In the genomic region with DNA sequence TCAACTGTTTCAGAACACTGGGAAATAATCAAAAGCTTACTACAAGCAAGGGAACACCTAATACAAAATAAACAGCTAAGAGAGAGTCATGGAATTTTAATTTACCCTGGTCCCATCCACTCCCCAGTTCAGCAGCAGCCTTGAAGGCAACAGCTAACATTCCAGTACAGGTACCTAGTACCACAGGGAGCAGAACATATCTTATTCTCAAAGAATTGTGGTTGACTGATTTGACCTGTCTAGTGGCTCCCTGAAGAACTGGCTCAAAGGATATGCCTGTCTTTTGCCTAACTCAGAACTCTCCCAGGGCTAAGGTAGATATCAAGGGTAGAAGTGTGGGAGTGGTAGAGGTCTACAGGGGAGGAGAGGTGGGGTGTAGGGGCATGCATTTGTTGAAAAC, we compare ENCODE assay signal across 11 cellular contexts. TPM values are rescaled to one million over a fixed set of nuclear protein-coding genes. Genes with fewer than 3 reads are reported as not detected.
DNase-seq lines count a peak whose midpoint lies in the region; ATAC-seq, FAIRE-seq and TF ChIP-seq lines count a peak whose summit lies in the region.
"Had no signal": no experiment of that assay in that cellular context is flagged by ENCODE, and none has a peak within 500 bp of the region (broad histone marks: within the 10 kb centered on the region; RNA-seq: fewer than 3 reads in every experiment).

No MANE protein-coding gene starts in this region.

- peaks cover 51% of the 10 kb centered on the region for H3K4me1 ChIP-seq in suprapubic skin
- peaks cover 11 to 21% of the 10 kb centered on the region in 2 donors for H3K4me1 ChIP-seq in kidney (ENCODE audit: control insufficient read depth in 1 of 2, insufficient read depth in 1 of 2, low read depth in 1 of 2, low read length in 2 of 2)

- peak; percentile 45 for DNase-seq in activated CD4-positive, alpha-beta T cell treated with anti-CD3 and anti-CD28 coated beads, Interleukin-2, amount 10 ng/mL, durations not matched to agents 24 days and 14 days
- DNase-seq in activated CD4-positive, alpha-beta T cell treated with anti-CD3 and anti-CD28 coated beads for 4 hours: no peak
- DNase-seq in dorsolateral prefrontal cortex: no peak
- no peak for DNase-seq in suprapubic skin (ENCODE audit: low spot score in 2 of 2)
- DNase-seq in kidney: no peak
- DNase-seq in NCI-H748 treated with DMSO at 0.1 percent for 48 hours (lab: John Stamatoyannopoulos, UW): no peak
- DNase-seq: stimulated activated CD4-positive, alpha-beta T cell treated with anti-CD3 and anti-CD28 coated beads, Interleukin-2, amount 100 ng/mL, for 24 hours had no signal

- peaks cover 8% of the 10 kb centered on the region for H3K9me3 Mint-ChIP-seq in activated CD4-positive, alpha-beta T cell treated with anti-CD3 and anti-CD28 coated beads, Interleukin-2, amount 10 ng/mL, durations not matched to agents 24 days and 14 days
- H3K9me3 Mint-ChIP-seq: dendritic cell treated with granulocyte-macrophage colony-stimulating factor and Interleukin-4, amounts not matched to agents 40 ng/mL and 50 ng/mL, for 4 days had no signal

- TF ChIP-seq CTCF in dorsolateral prefrontal cortex (IDR thresholded peaks at IDR 0.05 in 54 of 56, conservative IDR thresholded peaks at IDR 0.05 in 2 of 56; ENCODE audit: low read depth in 1 of 56, partially characterized antibody in 56 of 56): no peak
- no peak for TF ChIP-seq CTCF in suprapubic skin (IDR thresholded peaks at IDR 0.05)
- TF ChIP-seq CTCF in kidney (IDR thresholded peaks at IDR 0.05; ENCODE audit: borderline replicate concordance, extremely low read depth, insufficient read depth): no peak

- H3K27ac ChIP-seq in dorsolateral prefrontal cortex (peak overlapping the region in 38 of 59 donors; percentile 3 to 97 (median 93)), suprapubic skin (peak overlapping the region; percentile 5), kidney (ENCODE audit: low read depth in 2 of 2, low read length in 2 of 2) (peak overlapping the region in 1 of 2 donors; percentile 33)
- H3K27ac ChIP-seq: KMS-11 had no signal

- TF ChIP-seq EP300 in suprapubic skin (IDR thresholded peaks at IDR 0.05): no peak

- no peaks in the 10 kb centered on the region for H3K36me3 ChIP-seq in suprapubic skin
- no peaks in the 10 kb centered on the region for H3K36me3 ChIP-seq in kidney (ENCODE audit: control insufficient read depth in 1 of 2, insufficient read depth in 2 of 2, low read length in 2 of 2)

- intact Hi-C loops in activated CD4-positive, alpha-beta T cell treated with anti-CD3 and anti-CD28 coated beads, Interleukin-2, amount 10 ng/mL, durations not matched to agents 24 days and 14 days (cut with micrococcal nuclease): no loop called here
- intact Hi-C loops in dorsolateral prefrontal cortex (cut with DNase I): no loop called here
- intact Hi-C loops in kidney (cut with DNase I): no loop called here

- no peaks in the 10 kb centered on the region for H3K27me3 ChIP-seq in dorsolateral prefrontal cortex
- H3K27me3 ChIP-seq in suprapubic skin: no peaks in the 10 kb centered on the region

- TF ChIP-seq POLR2A in suprapubic skin (IDR thresholded peaks at IDR 0.05): no peak

- H3K9ac ChIP-seq in kidney (ENCODE audit: low read length in 2 of 2): no peak overlapping the region
- H3K9ac ChIP-seq: KMS-11 had no signal

- H3K4me1 Mint-ChIP-seq in activated CD4-positive, alpha-beta T cell treated with anti-CD3 and anti-CD28 coated beads, Interleukin-2, amount 10 ng/mL, durations not matched to agents 24 days and 14 days: peaks cover 29% of the 10 kb centered on the region

- H3K4me3 ChIP-seq in dorsolateral prefrontal cortex: no peak overlapping the region
- no peak overlapping the region for H3K4me3 ChIP-seq in suprapubic skin
- H3K4me3 ChIP-seq in kidney (ENCODE audit: low read length in 2 of 2): no peak overlapping the region

- no peak overlapping the region for H3K27ac Mint-ChIP-seq in activated CD4-positive, alpha-beta T cell treated with anti-CD3 and anti-CD28 coated beads, Interleukin-2, amount 10 ng/mL, durations not matched to agents 24 days and 14 days
- H3K27ac Mint-ChIP-seq: dendritic cell treated with granulocyte-macrophage colony-stimulating factor and Interleukin-4, amounts not matched to agents 40 ng/mL and 50 ng/mL, for 4 days had no signal

- ATAC-seq in HG03280 (IDR thresholded peaks at IDR 0.05; ENCODE audit: unreplicated experiment) (peak; percentile 7), HG03025 (IDR thresholded peaks at IDR 0.05; ENCODE audit: low FRiP score, unreplicated experiment) (no peak)

- H3K4me3 Mint-ChIP-seq in activated CD4-positive, alpha-beta T cell treated with anti-CD3 and anti-CD28 coated beads, Interleukin-2, amount 10 ng/mL, durations not matched to agents 24 days and 14 days: no peak overlapping the region
- H3K4me3 Mint-ChIP-seq: dendritic cell treated with granulocyte-macrophage colony-stimulating factor and Interleukin-4, amounts not matched to agents 40 ng/mL and 50 ng/mL, for 4 days had no signal

- peaks cover 10% of the 10 kb centered on the region for H3K36me3 Mint-ChIP-seq in activated CD4-positive, alpha-beta T cell treated with anti-CD3 and anti-CD28 coated beads, Interleukin-2, amount 10 ng/mL, durations not matched to agents 24 days and 14 days (ENCODE audit: low read depth)

- no peak for FAIRE-seq in kidney (lab: Jason Lieb, UNC)

- H3K9me3 ChIP-seq in suprapubic skin (no peaks in the 10 kb centered on the region), kidney (ENCODE audit: control insufficient read depth in 1 of 2, low read length in 2 of 2) (no peaks in the 10 kb centered on the region)

- no peaks in the 10 kb centered on the region for H3K27me3 Mint-ChIP-seq in activated CD4-positive, alpha-beta T cell treated with anti-CD3 and anti-CD28 coated beads, Interleukin-2, amount 10 ng/mL, durations not matched to agents 24 days and 14 days
- H3K27me3 Mint-ChIP-seq: dendritic cell treated with granulocyte-macrophage colony-stimulating factor and Interleukin-4, amounts not matched to agents 40 ng/mL and 50 ng/mL, for 4 days had no signal

RNA-seq across cellular contexts. Expression of a gene that starts 32.3 kb away (rescaled TPM):
- total RNA-seq in activated CD4-positive, alpha-beta T cell treated with anti-CD3 and anti-CD28 coated beads, Interleukin-2, amount 10 ng/mL, durations not matched to agents 24 days and 14 days: 12.5 and 13.1 TPM in 2 replicates
- 10 to 100 TPM; 23.6 to 40.5 (median 32.4) TPM for total RNA-seq in dorsolateral prefrontal cortex
- total RNA-seq in suprapubic skin: 10 to 100 TPM; 26.9 to 74.9 (median 30.2) TPM
- 29.8 TPM for total RNA-seq in kidney
- polyA plus RNA-seq in kidney (ENCODE audit: insufficient read depth, low read depth, low replicate concordance): 6.3 TPM
